8 cellular contexts compared by ENCODE assay signal in genomic region chr2:28750316-28751101, GRCh38. TPM values are rescaled to one million over a fixed set of nuclear protein-coding genes. Genes with fewer than 3 reads are reported as not detected.
DNase-seq lines count a peak whose midpoint lies in the region; ATAC-seq and TF ChIP-seq lines count a peak whose summit lies in the region.

No MANE protein-coding gene starts in this region.

- peak in 2 of 9 donors; percentile 18 to 22 for TF ChIP-seq CTCF in heart right ventricle (IDR thresholded peaks at IDR 0.05)
- TF ChIP-seq CTCF in PC-9 (conservative IDR thresholded peaks at IDR 0.05): no peak
- peak in 1 of 3 experiments; percentile 23 for TF ChIP-seq CTCF in ascending aorta (IDR thresholded peaks at IDR 0.05)

- H3F3A ChIP-seq in PC-9 (ENCODE audit: insufficient read depth, low read depth): peaks cover 25% of the 10 kb centered on the region

- peak in 1 of 2 donors; percentile 13 for DNase-seq in heart right ventricle
- DNase-seq in Right ventricle myocardium inferior (ENCODE audit: missing footprints): no peak
- DNase-seq in PC-9: no peak
- peak in 1 of 2 donors; percentile 74 for DNase-seq in ascending aorta (ENCODE audit: low spot score in 2 of 2)
- DNase-seq in activated gamma-delta T cell (lab: John Stamatoyannopoulos, UW): no peak

- H3K27ac ChIP-seq in heart right ventricle: peak overlapping the region; percentile 95 to 100 (median 100)
- H3K27ac ChIP-seq in PC-9: peak overlapping the region; percentile 90
- H3K27ac ChIP-seq in ascending aorta: peak overlapping the region; percentile 100
- H3K27ac ChIP-seq in iPS-18a (ENCODE audit: low read length): no peak overlapping the region
- peak overlapping the region; percentile 18 to 100 (median 100) for H3K27ac ChIP-seq in skin epidermis

- H3K4me2 ChIP-seq in PC-9: peak overlapping the region; percentile 98

- H3K4me3 ChIP-seq in heart right ventricle (peak overlapping the region; percentile 50 to 98 (median 94)), PC-9 (peak overlapping the region; percentile 93), ascending aorta (peak overlapping the region; percentile 75 to 89), iPS-18a (ENCODE audit: low read length) (peak overlapping the region; percentile 95), skin epidermis (peak overlapping the region; percentile 84 to 100 (median 96))

- H3K4me1 ChIP-seq in heart right ventricle (peaks cover 8 to 54% (median 38%) of the 10 kb centered on the region in 9 donors), PC-9 (replicated peaks; ENCODE audit: insufficient read depth) (peaks cover 34% of the 10 kb centered on the region), ascending aorta (peaks cover 21 to 49% of the 10 kb centered on the region in 2 donors), iPS-18a (ENCODE audit: control insufficient read depth, low read depth, low read length) (peaks cover 11% of the 10 kb centered on the region)

- H3K36me3 ChIP-seq in heart right ventricle: no peaks in the 10 kb centered on the region
- no peaks in the 10 kb centered on the region for H3K36me3 ChIP-seq in PC-9 (ENCODE audit: low read depth)
- no peaks in the 10 kb centered on the region for H3K36me3 ChIP-seq in ascending aorta
- H3K36me3 ChIP-seq in iPS-18a (ENCODE audit: control insufficient read depth, low read depth, low read length): no peaks in the 10 kb centered on the region

- H2AFZ ChIP-seq in PC-9: peak overlapping the region; percentile 72

- no TSS peak for BruUV-seq in PC-9 (replicated peaks; lab: Mats Ljungman, UMichigan)

- peak overlapping the region; percentile 96 for H3K9ac ChIP-seq in iPS-18a (ENCODE audit: low read length)

- H3K9me2 ChIP-seq in PC-9 (ENCODE audit: insufficient read depth): no peaks in the 10 kb centered on the region

- POLR2A ChIA-PET in PC-9 (lab: Charles Lee; ENCODE audit: unreplicated experiment): interaction anchor here (0.6 to 1.8 kb wide), 2 partner anchors 117 to 368 kb away, joined by 10 to 11 read pairs; no protein-coding TSS in a partner anchor

- H3K27me3 ChIP-seq in heart right ventricle (no peaks in the 10 kb centered on the region), PC-9 (ENCODE audit: insufficient read depth, low read depth) (no peaks in the 10 kb centered on the region), ascending aorta (no peaks in the 10 kb centered on the region), iPS-18a (ENCODE audit: control insufficient read depth, insufficient read depth, low read length) (no peaks in the 10 kb centered on the region)

- 18 to 20% methylated on average over 9 of the region's 9 CpGs for WGBS in heart right ventricle, 2 donors

- peaks cover 16% of the 10 kb centered on the region for H4K20me1 ChIP-seq in PC-9 (ENCODE audit: insufficient read depth)

- intact Hi-C loops in heart right ventricle (cut with DNase I): loop anchor here in 7 of 10 donors (1.0 to 10.0 kb wide), 10 partner anchors 67 to 186 kb away; no protein-coding TSS in a partner anchor
- intact Hi-C loops in Right ventricle myocardium inferior (cut with DNase I): loop anchor here (2.0 to 5.0 kb wide), 3 partner anchors 68 to 123 kb away; no protein-coding TSS in a partner anchor
- intact Hi-C loops in PC-9 (cut with micrococcal nuclease; ENCODE audit: unreplicated experiment): loop anchor here (1.0 to 10.0 kb wide), 6 partner anchors 67 to 1046 kb away; no protein-coding TSS in a partner anchor
- intact Hi-C loops in ascending aorta (cut with DNase I): loop anchor here (1.0 to 10.0 kb wide), 6 partner anchors 14 to 356 kb away; partner anchors contain the start of gene FOSL2

- H3K9me3 ChIP-seq in heart right ventricle (no peaks in the 10 kb centered on the region), PC-9 (ENCODE audit: insufficient read depth, low read depth) (no peaks in the 10 kb centered on the region), ascending aorta (no peaks in the 10 kb centered on the region), iPS-18a (ENCODE audit: control insufficient read depth, low read depth, low read length) (no peaks in the 10 kb centered on the region)

- peak in 4 of 8 donors; percentile 1 to 25 (median 10) for ATAC-seq in heart right ventricle
- no peak for ATAC-seq in Right ventricle myocardium inferior
- ATAC-seq in GM18861 (IDR thresholded peaks at IDR 0.05; ENCODE audit: unreplicated experiment): no peak

- CTCF ChIA-PET in PC-9 (lab: Charles Lee): no interaction called here

- H3K79me2 ChIP-seq in PC-9 (ENCODE audit: low read depth): peaks cover 54% of the 10 kb centered on the region

RNA-seq across cellular contexts. Expression of gene PPP1CB, which starts 1.1 kb away (rescaled TPM):
- total RNA-seq in heart right ventricle: 100 to 1,000 TPM; 381 to 525 (median 432) TPM
- 100 to 1,000 TPM in 1 of 2 donors, 10 to 100 TPM in 1; 81.8 to 101 TPM for polyA plus RNA-seq in heart right ventricle
- 397 TPM for total RNA-seq in Right ventricle myocardium inferior
- 231 and 260 TPM in 2 replicates for total RNA-seq in PC-9 (2021)
- 196 TPM for total RNA-seq in ascending aorta
